In genomic region chrX:36787787-36788186, GRCh38 we compare ENCODE assay signal across 26 cellular contexts.
"Had no signal": no experiment of that assay in that cellular context is flagged by ENCODE, and none has a peak within 500 bp of the region (broad histone marks: within the 10 kb centered on the region; RNA-seq: fewer than 3 reads in every experiment).

No MANE protein-coding gene starts in this region.

- H3K27ac ChIP-seq: body of pancreas, cardiac muscle cell, colonic mucosa, epithelial cell of prostate, WERI-Rb-1 had no signal

- H3K36me3 ChIP-seq: cardiac muscle cell, colonic mucosa, WERI-Rb-1 had no signal

- DNase-seq: activated B cell treated with CpG ODN at 0.5 μM for 24 hours; activated CD4-positive, alpha-beta T cell treated with anti-CD3 and anti-CD28 coated beads for 48 hours; activated CD4-positive, alpha-beta T cell treated with anti-CD3 and anti-CD28 coated beads, Interleukin-2, amount 50 U/mL, for 1 hour; activated CD4-positive, alpha-beta T cell treated with anti-CD3 and anti-CD28 coated beads, Interleukin-2, amount 50 U/mL, for 48 hours; activated CD8-positive, alpha-beta T cell treated with anti-CD3 and anti-CD28 coated beads for 36 hours; activated effector memory CD4-positive, alpha-beta T cell treated with Interleukin-2 at 50 U/mL for 16 hours; activated gamma-delta T cell treated with Interleukin-2 at 50 U/mL for 16 hours; activated naive CD4-positive, alpha-beta T cell treated with anti-CD3 and anti-CD28 coated beads, Interleukin-2, amount 50 U/mL, for 16 hours; activated naive CD4-positive, alpha-beta T cell treated with Interleukin-2 at 50 U/mL for 16 hours; activated T-cell treated with anti-CD3 and anti-CD28 coated beads, Interleukin-2, amount 50 U/mL, for 4 hours; amniotic stem cell; anterior cingulate cortex; body of pancreas; central memory CD4-positive, alpha-beta T cell; cerebellar nuclear complex; colonic mucosa; effector memory CD4-positive, alpha-beta T cell; foreskin fibroblast; head of caudate nucleus; T-helper 1 cell; T-helper 17 cell; T1000; WERI-Rb-1 had no signal

- FAIRE-seq: frontal cortex had no signal

- H3K9me3 ChIP-seq: body of pancreas, colonic mucosa had no signal

- H3K27me3 ChIP-seq: body of pancreas, cardiac muscle cell, colonic mucosa had no signal

- H3K4me3 ChIP-seq: body of pancreas, cardiac muscle cell, colonic mucosa had no signal

- H3K4me1 ChIP-seq: body of pancreas, colonic mucosa had no signal
